23 cellular contexts compared by ENCODE assay signal in genomic region chr3:74119221-74119620, GRCh38.
DNase-seq lines count a peak whose midpoint lies in the region; TF ChIP-seq lines count a peak whose summit lies in the region.
"Had no signal": no experiment of that assay in that cellular context is flagged by ENCODE, and none has a peak within 500 bp of the region (broad histone marks: within the 10 kb centered on the region; RNA-seq: fewer than 3 reads in every experiment).

No MANE protein-coding gene starts in this region.

- TF ChIP-seq POLR2A in adrenal gland (IDR thresholded peaks at IDR 0.05): no peak
- TF ChIP-seq POLR2A in esophagus squamous epithelium (IDR thresholded peaks at IDR 0.05): no peak

- H3K4me1 ChIP-seq in adrenal gland (replicated peaks in 1 of 2) (peaks cover 0 to 5% of the 10 kb centered on the region in 2 donors), esophagus squamous epithelium (no peaks in the 10 kb centered on the region)

- H3K9me3 ChIP-seq in MG63 (no peaks in the 10 kb centered on the region), adrenal gland (replicated peaks in 1 of 3) (no peaks in the 10 kb centered on the region), esophagus squamous epithelium (no peaks in the 10 kb centered on the region)

- H3K27me3 ChIP-seq in MG63 (no peaks in the 10 kb centered on the region), adrenal gland (no peaks in the 10 kb centered on the region), esophagus squamous epithelium (no peaks in the 10 kb centered on the region)

- no peaks in the 10 kb centered on the region for H3K36me3 ChIP-seq in MG63
- H3K36me3 ChIP-seq in adrenal gland (replicated peaks in 1 of 2): no peaks in the 10 kb centered on the region
- no peaks in the 10 kb centered on the region for H3K36me3 ChIP-seq in esophagus squamous epithelium

- 22 to 45% (median 32%) methylated on average over 1 of the region's 1 CpG for WGBS in adrenal gland, 4 donors
- WGBS in esophagus squamous epithelium, 2 donors: 17 to 20% methylated on average over 1 of the region's 1 CpG

- no peak for TF ChIP-seq CTCF in adrenal gland (IDR thresholded peaks at IDR 0.05)
- TF ChIP-seq CTCF in esophagus squamous epithelium (IDR thresholded peaks at IDR 0.05): no peak

- intact Hi-C loops in adrenal gland (cut with DNase I): no loop called here
- intact Hi-C loops in esophagus squamous epithelium (cut with DNase I): no loop called here

- H3K4me3 ChIP-seq in MG63: no peak overlapping the region
- H3K4me3 ChIP-seq in adrenal gland: no peak overlapping the region
- H3K4me3 ChIP-seq in esophagus squamous epithelium: no peak overlapping the region

- H3K27ac ChIP-seq in adrenal gland (no peak overlapping the region), esophagus squamous epithelium (no peak overlapping the region)
- H3K27ac ChIP-seq: KMS-11, RWPE1 had no signal

- DNase-seq in NCI-H1417 (lab: John Stamatoyannopoulos, UW): peak in 2 of 3 experiments; percentile 28 to 71
- no peak for DNase-seq in NCI-H1417 treated with DMSO at 0.1 percent for 48 hours (lab: John Stamatoyannopoulos, UW)
- peak; percentile 22 for DNase-seq in MG63
- DNase-seq in adrenal gland: peak in 5 of 7 donors; percentile 25 to 44 (median 38)
- peak; percentile 9 for DNase-seq in kidney tubule cell (ENCODE audit: low spot score)
- no peak for DNase-seq in esophagus squamous epithelium (lab: John Stamatoyannopoulos, UW)
- no peak for DNase-seq in activated gamma-delta T cell treated with Interleukin-2 at 50 U/mL for 16 hours
- no peak for DNase-seq in foreskin melanocyte
- DNase-seq: AML-193; C1 segment of cervical spinal cord; Calu3; CD8-positive, alpha-beta T cell; DMS79; IMR-90; MV-4-11; NCI-H1105 treated with DMSO at 0.1 percent for 48 hours; NCI-H187 treated with DMSO at 0.1 percent for 48 hours; NCI-H226; NCI-H524 treated with DMSO at 0.1 percent for 48 hours; NK-92 treated with Interleukin-12 subunit alpha and Interleukin-12 subunit beta, amount 100 ng/mL, for 24 hours; SHP77 treated with DMSO at 0.1 percent for 48 hours had no signal

Comparison
In these comparisons a context has a peak if more than half of its experiments do, and no peak if none do; other contexts are left out.
1. DNase-seq: peak in NCI-H1417 (2 of 3), MG63 (single experiment), adrenal gland (5 of 7) and kidney tubule cell (single experiment); none in NCI-H1417 treated with DMSO at 0.1 percent for 48 hours (single experiment), esophagus squamous epithelium (single experiment), activated gamma-delta T cell treated with Interleukin-2 at 50 U/mL for 16 hours (single experiment) and foreskin melanocyte (single experiment).